13 cellular contexts compared by ENCODE assay signal in genomic region chr11:31764766-31765165, GRCh38. TPM values are rescaled to one million over a fixed set of nuclear protein-coding genes. Genes with fewer than 3 reads are reported as not detected.
"Had no signal": no experiment of that assay in that cellular context is flagged by ENCODE, and none has a peak within 500 bp of the region (broad histone marks: within the 10 kb centered on the region; RNA-seq: fewer than 3 reads in every experiment).

No MANE protein-coding gene starts in this region.

- H3K4me1 Mint-ChIP-seq: activated naive CD4-positive, alpha-beta T cell treated with anti-CD3 and anti-CD28 coated beads, Interleukin-2, amount 50 U/mL, for 24 hours had no signal

- ATAC-seq: activated CD4-positive, CD25-positive, alpha-beta regulatory T cell treated with anti-CD3 and anti-CD28 coated beads, Interleukin-2, amount 50 U/mL, for 24 hours; heart right ventricle; left lung; natural killer cell treated with Interleukin-12 subunit alpha and Interleukin-12 subunit beta and Interleukin-15 and Interleukin-18, amount 100 ng/mL, for 72 hours; stimulated activated naive CD8-positive, alpha-beta T cell treated with anti-CD3 and anti-CD28 coated beads, Interleukin-15, Interleukin-2, amounts not matched to agents 100 U/mL and 50 U/mL, for 24 hours; upper lobe of right lung had no signal

- H3K27ac Mint-ChIP-seq: activated naive CD4-positive, alpha-beta T cell treated with anti-CD3 and anti-CD28 coated beads, Interleukin-2, amount 50 U/mL, for 24 hours; natural killer cell treated with Interleukin-12 subunit alpha and Interleukin-12 subunit beta and Interleukin-15 and Interleukin-18, amount 100 ng/mL, for 72 hours had no signal

- H3K9me3 ChIP-seq: heart right ventricle, left lung, suprapubic skin, upper lobe of right lung had no signal

- H3K27me3 ChIP-seq: suprapubic skin, upper lobe of right lung had no signal

- H3K27me3 Mint-ChIP-seq: activated naive CD4-positive, alpha-beta T cell treated with anti-CD3 and anti-CD28 coated beads, Interleukin-2, amount 50 U/mL, for 24 hours; natural killer cell treated with Interleukin-12 subunit alpha and Interleukin-12 subunit beta and Interleukin-15 and Interleukin-18, amount 100 ng/mL, for 72 hours had no signal

- H3K4me1 ChIP-seq: heart right ventricle, left lung, suprapubic skin, upper lobe of right lung had no signal

- H3K4me3 ChIP-seq: heart right ventricle, left lung, suprapubic skin, upper lobe of right lung had no signal

- H3K36me3 ChIP-seq: heart right ventricle, left lung, suprapubic skin, upper lobe of right lung had no signal

- H3K27ac ChIP-seq: heart right ventricle, left lung, suprapubic skin, upper lobe of right lung had no signal

- H3K4me3 Mint-ChIP-seq: activated naive CD4-positive, alpha-beta T cell treated with anti-CD3 and anti-CD28 coated beads, Interleukin-2, amount 50 U/mL, for 24 hours; natural killer cell treated with Interleukin-12 subunit alpha and Interleukin-12 subunit beta and Interleukin-15 and Interleukin-18, amount 100 ng/mL, for 72 hours had no signal

- H3K36me3 Mint-ChIP-seq: natural killer cell treated with Interleukin-12 subunit alpha and Interleukin-12 subunit beta and Interleukin-15 and Interleukin-18, amount 100 ng/mL, for 72 hours had no signal

- H3K9me3 Mint-ChIP-seq: activated naive CD4-positive, alpha-beta T cell treated with anti-CD3 and anti-CD28 coated beads, Interleukin-2, amount 50 U/mL, for 24 hours; natural killer cell treated with Interleukin-12 subunit alpha and Interleukin-12 subunit beta and Interleukin-15 and Interleukin-18, amount 100 ng/mL, for 72 hours had no signal

- DNase-seq: activated T-cell treated with anti-CD3 and anti-CD28 coated beads, Interleukin-2, amount 50 U/mL, for 1 hour; heart right ventricle; left lung; stimulated activated CD4-positive, alpha-beta T cell treated with anti-CD3 and anti-CD28 coated beads, Interleukin-2, amount 100 ng/mL, for 48 hours; stimulated activated CD8-positive, alpha-beta memory T cell treated with anti-CD3 and anti-CD28 coated beads, Interleukin-4, amount 100 ng/mL, for 48 hours; stimulated activated naive CD8-positive, alpha-beta T cell treated with anti-CD3 and anti-CD28 coated beads, Interleukin-15, Interleukin-2, amounts not matched to agents 100 U/mL and 50 U/mL, for 24 hours; upper lobe of right lung had no signal

RNA-seq across cellular contexts. Expression of gene PAX6, which starts 46.4 kb away (rescaled TPM):
- total RNA-seq: dermis microvascular lymphatic vessel endothelial cell; fibroblast of lung; heart right ventricle; left lung; natural killer cell treated with Interleukin-12 subunit alpha and Interleukin-12 subunit beta and Interleukin-15 and Interleukin-18, amount 100 ng/mL, for 72 hours; upper lobe of right lung had no signal
